1 cellular context compared by ENCODE assay signal in the genomic region with DNA sequence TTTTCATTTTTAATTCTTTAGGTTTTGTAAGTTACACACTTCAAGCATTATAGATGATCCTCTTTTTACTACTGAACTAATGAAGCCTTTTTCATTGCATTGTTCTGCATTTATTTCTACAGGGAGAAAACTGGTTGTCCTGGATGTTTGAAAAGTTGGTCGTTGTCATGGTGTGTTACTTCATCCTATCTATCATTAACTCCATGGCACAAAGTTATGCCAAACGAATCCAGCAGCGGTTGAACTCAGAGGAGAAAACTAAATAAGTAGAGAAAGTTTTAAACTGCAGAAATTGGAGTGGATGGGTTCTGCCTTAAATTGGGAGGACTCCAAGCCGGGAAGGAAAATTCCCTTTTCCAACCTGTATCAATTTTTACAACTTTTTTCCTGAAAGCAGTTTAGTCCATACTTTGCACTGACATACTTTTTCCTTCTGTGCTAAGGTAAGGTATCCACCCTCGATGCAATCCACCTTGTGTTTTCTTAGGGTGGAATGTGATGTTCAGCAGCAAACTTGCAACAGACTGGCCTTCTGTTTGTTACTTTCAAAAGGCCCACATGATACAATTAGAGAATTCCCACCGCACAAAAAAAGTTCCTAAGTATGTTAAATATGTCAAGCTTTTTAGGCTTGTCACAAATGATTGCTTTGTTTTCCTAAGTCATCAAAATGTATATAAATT.
A peak's percentile ranks its signal among the peaks of the same experiment; 100 is the strongest.
TF ChIP-seq lines count a peak whose summit lies in the region.

No MANE protein-coding gene starts in this region.

TF ChIP-seq in H1, 55 proteins besides CTCF, POLR2A, EP300 and RAD21:
- TF ChIP-seq TAF7 (optimal IDR thresholded peaks at IDR 0.05; ENCODE audit: borderline replicate concordance, low read depth, low read length): peak; percentile 11
- no peak for TF ChIP-seq SP2 (IDR thresholded peaks at IDR 0.05; ENCODE audit: low read length)
- TF ChIP-seq, protein P1, sequence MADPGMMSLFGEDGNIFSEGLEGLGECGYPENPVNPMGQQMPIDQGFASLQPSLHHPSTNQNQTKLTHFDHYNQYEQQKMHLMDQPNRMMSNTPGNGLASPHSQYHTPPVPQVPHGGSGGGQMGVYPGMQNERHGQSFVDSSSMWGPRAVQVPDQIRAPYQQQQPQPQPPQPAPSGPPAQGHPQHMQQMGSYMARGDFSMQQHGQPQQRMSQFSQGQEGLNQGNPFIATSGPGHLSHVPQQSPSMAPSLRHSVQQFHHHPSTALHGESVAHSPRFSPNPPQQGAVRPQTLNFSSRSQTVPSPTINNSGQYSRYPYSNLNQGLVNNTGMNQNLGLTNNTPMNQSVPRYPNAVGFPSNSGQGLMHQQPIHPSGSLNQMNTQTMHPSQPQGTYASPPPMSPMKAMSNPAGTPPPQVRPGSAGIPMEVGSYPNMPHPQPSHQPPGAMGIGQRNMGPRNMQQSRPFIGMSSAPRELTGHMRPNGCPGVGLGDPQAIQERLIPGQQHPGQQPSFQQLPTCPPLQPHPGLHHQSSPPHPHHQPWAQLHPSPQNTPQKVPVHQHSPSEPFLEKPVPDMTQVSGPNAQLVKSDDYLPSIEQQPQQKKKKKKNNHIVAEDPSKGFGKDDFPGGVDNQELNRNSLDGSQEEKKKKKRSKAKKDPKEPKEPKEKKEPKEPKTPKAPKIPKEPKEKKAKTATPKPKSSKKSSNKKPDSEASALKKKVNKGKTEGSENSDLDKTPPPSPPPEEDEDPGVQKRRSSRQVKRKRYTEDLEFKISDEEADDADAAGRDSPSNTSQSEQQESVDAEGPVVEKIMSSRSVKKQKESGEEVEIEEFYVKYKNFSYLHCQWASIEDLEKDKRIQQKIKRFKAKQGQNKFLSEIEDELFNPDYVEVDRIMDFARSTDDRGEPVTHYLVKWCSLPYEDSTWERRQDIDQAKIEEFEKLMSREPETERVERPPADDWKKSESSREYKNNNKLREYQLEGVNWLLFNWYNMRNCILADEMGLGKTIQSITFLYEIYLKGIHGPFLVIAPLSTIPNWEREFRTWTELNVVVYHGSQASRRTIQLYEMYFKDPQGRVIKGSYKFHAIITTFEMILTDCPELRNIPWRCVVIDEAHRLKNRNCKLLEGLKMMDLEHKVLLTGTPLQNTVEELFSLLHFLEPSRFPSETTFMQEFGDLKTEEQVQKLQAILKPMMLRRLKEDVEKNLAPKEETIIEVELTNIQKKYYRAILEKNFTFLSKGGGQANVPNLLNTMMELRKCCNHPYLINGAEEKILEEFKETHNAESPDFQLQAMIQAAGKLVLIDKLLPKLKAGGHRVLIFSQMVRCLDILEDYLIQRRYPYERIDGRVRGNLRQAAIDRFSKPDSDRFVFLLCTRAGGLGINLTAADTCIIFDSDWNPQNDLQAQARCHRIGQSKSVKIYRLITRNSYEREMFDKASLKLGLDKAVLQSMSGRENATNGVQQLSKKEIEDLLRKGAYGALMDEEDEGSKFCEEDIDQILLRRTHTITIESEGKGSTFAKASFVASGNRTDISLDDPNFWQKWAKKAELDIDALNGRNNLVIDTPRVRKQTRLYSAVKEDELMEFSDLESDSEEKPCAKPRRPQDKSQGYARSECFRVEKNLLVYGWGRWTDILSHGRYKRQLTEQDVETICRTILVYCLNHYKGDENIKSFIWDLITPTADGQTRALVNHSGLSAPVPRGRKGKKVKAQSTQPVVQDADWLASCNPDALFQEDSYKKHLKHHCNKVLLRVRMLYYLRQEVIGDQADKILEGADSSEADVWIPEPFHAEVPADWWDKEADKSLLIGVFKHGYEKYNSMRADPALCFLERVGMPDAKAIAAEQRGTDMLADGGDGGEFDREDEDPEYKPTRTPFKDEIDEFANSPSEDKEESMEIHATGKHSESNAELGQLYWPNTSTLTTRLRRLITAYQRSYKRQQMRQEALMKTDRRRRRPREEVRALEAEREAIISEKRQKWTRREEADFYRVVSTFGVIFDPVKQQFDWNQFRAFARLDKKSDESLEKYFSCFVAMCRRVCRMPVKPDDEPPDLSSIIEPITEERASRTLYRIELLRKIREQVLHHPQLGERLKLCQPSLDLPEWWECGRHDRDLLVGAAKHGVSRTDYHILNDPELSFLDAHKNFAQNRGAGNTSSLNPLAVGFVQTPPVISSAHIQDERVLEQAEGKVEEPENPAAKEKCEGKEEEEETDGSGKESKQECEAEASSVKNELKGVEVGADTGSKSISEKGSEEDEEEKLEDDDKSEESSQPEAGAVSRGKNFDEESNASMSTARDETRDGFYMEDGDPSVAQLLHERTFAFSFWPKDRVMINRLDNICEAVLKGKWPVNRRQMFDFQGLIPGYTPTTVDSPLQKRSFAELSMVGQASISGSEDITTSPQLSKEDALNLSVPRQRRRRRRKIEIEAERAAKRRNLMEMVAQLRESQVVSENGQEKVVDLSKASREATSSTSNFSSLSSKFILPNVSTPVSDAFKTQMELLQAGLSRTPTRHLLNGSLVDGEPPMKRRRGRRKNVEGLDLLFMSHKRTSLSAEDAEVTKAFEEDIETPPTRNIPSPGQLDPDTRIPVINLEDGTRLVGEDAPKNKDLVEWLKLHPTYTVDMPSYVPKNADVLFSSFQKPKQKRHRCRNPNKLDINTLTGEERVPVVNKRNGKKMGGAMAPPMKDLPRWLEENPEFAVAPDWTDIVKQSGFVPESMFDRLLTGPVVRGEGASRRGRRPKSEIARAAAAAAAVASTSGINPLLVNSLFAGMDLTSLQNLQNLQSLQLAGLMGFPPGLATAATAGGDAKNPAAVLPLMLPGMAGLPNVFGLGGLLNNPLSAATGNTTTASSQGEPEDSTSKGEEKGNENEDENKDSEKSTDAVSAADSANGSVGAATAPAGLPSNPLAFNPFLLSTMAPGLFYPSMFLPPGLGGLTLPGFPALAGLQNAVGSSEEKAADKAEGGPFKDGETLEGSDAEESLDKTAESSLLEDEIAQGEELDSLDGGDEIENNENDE (IDR thresholded peaks at IDR 0.05; ENCODE audit: insufficient replicate concordance, low read length): no peak
- TF ChIP-seq KDM1A (IDR thresholded peaks at IDR 0.05; ENCODE audit: borderline replicate concordance, low read length): no peak
- 0 out of 2 replicates have a peak, but pooled peaks have one; percentile 2 for TF ChIP-seq TAF1 (IDR thresholded peaks at IDR 0.05; ENCODE audit: low read depth, low read length)
- no peak for TF ChIP-seq ZNF274 (IDR thresholded peaks at IDR 0.05; ENCODE audit: borderline replicate concordance, extremely low read depth, low read length)
- no peak for TF ChIP-seq SUZ12 (IDR thresholded peaks at IDR 0.05; ENCODE audit: low read length)
- TF ChIP-seq, protein P2, sequence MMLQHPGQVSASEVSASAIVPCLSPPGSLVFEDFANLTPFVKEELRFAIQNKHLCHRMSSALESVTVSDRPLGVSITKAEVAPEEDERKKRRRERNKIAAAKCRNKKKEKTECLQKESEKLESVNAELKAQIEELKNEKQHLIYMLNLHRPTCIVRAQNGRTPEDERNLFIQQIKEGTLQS (IDR thresholded peaks at IDR 0.05; ENCODE audit: insufficient read depth, low read depth, low read length): no peak
- no peak for TF ChIP-seq CBX8 (IDR thresholded peaks at IDR 0.05; ENCODE audit: borderline replicate concordance, low read depth, low read length)
- TF ChIP-seq BCL11A (IDR thresholded peaks at IDR 0.05; ENCODE audit: low read depth in 2 of 2, low read length in 2 of 2): no peak
- TF ChIP-seq POLR2AphosphoS5 (IDR thresholded peaks at IDR 0.05; ENCODE audit: low read depth, low read length): peak; percentile 97
- no peak for TF ChIP-seq SP1 (IDR thresholded peaks at IDR 0.05; ENCODE audit: low read depth, low read length)
- no peak for TF ChIP-seq TCF12 (IDR thresholded peaks at IDR 0.05; ENCODE audit: low read depth, low read length)
